In the genomic region with DNA sequence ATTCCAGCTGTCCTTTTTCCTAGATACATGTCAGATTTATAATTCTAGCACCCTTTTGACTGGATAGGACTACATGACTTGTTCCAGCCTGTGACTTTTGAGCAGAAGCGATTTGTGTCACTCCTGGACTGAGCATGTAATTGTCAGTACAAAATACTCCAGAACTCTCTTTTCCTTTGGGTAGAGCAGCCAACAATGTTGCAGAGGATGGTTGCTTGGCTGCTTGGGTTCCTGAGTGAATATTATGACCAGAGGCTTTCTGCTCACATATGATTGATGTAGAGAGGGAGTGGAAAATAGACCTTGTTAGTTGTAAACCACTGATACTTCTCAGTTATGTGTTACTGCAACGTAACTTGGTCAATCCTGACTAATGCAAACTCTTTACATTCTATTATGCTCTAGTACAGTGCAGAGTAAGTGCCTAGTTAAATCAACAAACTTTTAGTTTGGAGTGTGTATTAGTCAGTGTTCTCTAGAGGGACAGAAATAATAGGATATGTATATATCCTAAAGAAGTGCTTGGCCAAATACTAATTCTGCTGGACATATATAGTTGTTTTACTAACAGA, we compare ENCODE assay signal across 18 cellular contexts.
"Had no signal": no experiment of that assay in that cellular context is flagged by ENCODE, and none has a peak within 500 bp of the region (broad histone marks: within the 10 kb centered on the region; RNA-seq: fewer than 3 reads in every experiment).

No MANE protein-coding gene starts in this region.

- H3K4me3 Mint-ChIP-seq: memory B cell, nephron had no signal

- H3K27me3 ChIP-seq: esophagus squamous epithelium, right atrium auricular region, transverse colon, vagina had no signal

- H3K36me3 Mint-ChIP-seq: memory B cell had no signal

- DNase-seq: activated CD4-positive, alpha-beta T cell treated with anti-CD3 and anti-CD28 coated beads for 48 hours; activated effector memory CD4-positive, alpha-beta T cell treated with Interleukin-2 at 50 U/mL for 16 hours; activated T-cell treated with anti-CD3 and anti-CD28 coated beads, Interleukin-2, amount 50 U/mL, for 1 hour; aorta; cortex of kidney; effector CD4-positive, alpha-beta T cell; esophagus squamous epithelium; hippocampal formation; left ventricle myocardium inferior; nucleus accumbens; stimulated activated CD4-positive, alpha-beta T cell treated with anti-CD3 and anti-CD28 coated beads, Interleukin-15, amount 100 ng/mL, for 24 hours; stimulated activated CD4-positive, alpha-beta T cell treated with anti-CD3 and anti-CD28 coated beads, Interleukin-4, amount 100 ng/mL, for 1 hour; transverse colon had no signal

- H3K4me3 ChIP-seq: esophagus squamous epithelium, left ventricle myocardium inferior, right atrium auricular region, skin epidermis, transverse colon, vagina had no signal

- H3K9me3 Mint-ChIP-seq: memory B cell, nephron had no signal

- H3K27ac ChIP-seq: esophagus squamous epithelium, left ventricle myocardium inferior, right atrium auricular region, skin epidermis, transverse colon, vagina had no signal

- H3K36me3 ChIP-seq: esophagus squamous epithelium, left ventricle myocardium inferior, right atrium auricular region, transverse colon, vagina had no signal

- H3K4me1 ChIP-seq: esophagus squamous epithelium, left ventricle myocardium inferior, right atrium auricular region, transverse colon, vagina had no signal

- H3K9me3 ChIP-seq: esophagus squamous epithelium, right atrium auricular region, transverse colon, vagina had no signal

- H3K4me1 Mint-ChIP-seq: nephron had no signal

- H3K27ac Mint-ChIP-seq: memory B cell, nephron had no signal
